Comparison of ENCODE assay signal across 1 cellular context in genomic region chr15:26864664-26865191, GRCh38.
A peak's percentile ranks its signal among the peaks of the same experiment; 100 is the strongest.
TF ChIP-seq lines count a peak whose summit lies in the region.

No MANE protein-coding gene starts in this region.

TF ChIP-seq in HepG2, 621 proteins besides CTCF, POLR2A, EP300 and RAD21 (continued from another document):
- TF ChIP-seq STAG1 (CRISPR knock-in tag; IDR thresholded peaks at IDR 0.05) (peak; percentile 70), SNAPC2 (CRISPR knock-in tag; IDR thresholded peaks at IDR 0.05) (no peak), TOE1 (CRISPR knock-in tag; IDR thresholded peaks at IDR 0.05) (no peak), HMG20A (CRISPR knock-in tag; IDR thresholded peaks at IDR 0.05; ENCODE audit: borderline replicate concordance) (no peak), CEBPB (IDR thresholded peaks at IDR 0.05; ENCODE audit: borderline replicate concordance, low read depth, low read length) (0 out of 2 replicates have a peak, but pooled peaks have one; percentile 15), KLF11 (CRISPR knock-in tag; IDR thresholded peaks at IDR 0.05) (no peak), SALL2 (CRISPR knock-in tag; IDR thresholded peaks at IDR 0.05) (no peak), PHF21A (CRISPR knock-in tag; IDR thresholded peaks at IDR 0.05) (no peak), ZFYVE20 (CRISPR knock-in tag; IDR thresholded peaks at IDR 0.05; ENCODE audit: borderline replicate concordance, low read depth) (no peak), ARID4A (CRISPR knock-in tag; IDR thresholded peaks at IDR 0.05; ENCODE audit: borderline replicate concordance) (no peak), ZNF605 (CRISPR knock-in tag; IDR thresholded peaks at IDR 0.05) (no peak), ARID3A (IDR thresholded peaks at IDR 0.05; ENCODE audit: low read depth, low read length) (no peak), IRF1 (CRISPR knock-in tag; IDR thresholded peaks at IDR 0.05; ENCODE audit: low read depth) (no peak), CSRNP2 (CRISPR knock-in tag; conservative IDR thresholded peaks at IDR 0.05; ENCODE audit: low read depth) (no peak), ZNF670 (CRISPR knock-in tag; IDR thresholded peaks at IDR 0.05; ENCODE audit: borderline replicate concordance) (no peak), HHEX (CRISPR knock-in tag; IDR thresholded peaks at IDR 0.05) (no peak), MIXL1 (CRISPR knock-in tag; IDR thresholded peaks at IDR 0.05) (no peak), SMC3 (IDR thresholded peaks at IDR 0.05; ENCODE audit: low read length) (0 out of 2 replicates have a peak, but pooled peaks have one; percentile 7), KDM4B (CRISPR knock-in tag; IDR thresholded peaks at IDR 0.05) (no peak), ZNF569 (CRISPR knock-in tag; IDR thresholded peaks at IDR 0.05; ENCODE audit: borderline replicate concordance) (no peak), FOSL2 (CRISPR knock-in tag; IDR thresholded peaks at IDR 0.05) (no peak), FOXK2 (IDR thresholded peaks at IDR 0.05) (no peak)
